ENCODE assay signal across 21 cellular contexts in genomic region chr9:27520986-27521385, GRCh38. TPM values are rescaled to one million over a fixed set of nuclear protein-coding genes. Genes with fewer than 3 reads are reported as not detected.
"Had no signal": no experiment of that assay in that cellular context is flagged by ENCODE, and none has a peak within 500 bp of the region (broad histone marks: within the 10 kb centered on the region; RNA-seq: fewer than 3 reads in every experiment).

No MANE protein-coding gene starts in this region.

- H3K9me3 Mint-ChIP-seq: IgD-negative memory B cell had no signal

- H3K4me3 ChIP-seq: MG63 had no signal

- H3K27me3 Mint-ChIP-seq: IgD-negative memory B cell had no signal

- H3K9me3 ChIP-seq: MG63 had no signal

- H3K36me3 Mint-ChIP-seq: IgD-negative memory B cell had no signal

- H3K36me3 ChIP-seq: MG63 had no signal

- H3K27me3 ChIP-seq: MG63 had no signal

- DNase-seq: KBM-7, MG63, NCI-H1092 treated with DMSO at 0.1 percent for 48 hours, NCI-H1436, NCI-H187, NCI-H2029, NCI-H2081 treated with DMSO at 0.1 percent for 48 hours, NCI-H2171, NCI-H226, NCI-H446, NCI-H510A, NCI-H524 treated with DMSO at 0.1 percent for 48 hours, NCI-H69, NCI-H774, RPMI8226, SHP77 had no signal

- H3K4me3 Mint-ChIP-seq: IgD-negative memory B cell had no signal

- H3K27ac ChIP-seq: HL-60 had no signal

- H3K27ac Mint-ChIP-seq: IgD-negative memory B cell had no signal

RNA-seq across cellular contexts. Expression of gene IFNK, which starts 3.1 kb away (rescaled TPM):
- total RNA-seq: LHCN-M2; SK-MEL-5; T-helper 1 cell treated with Interleukin-12 subunit alpha and Interleukin-12 subunit beta and Interleukin-4 antibody, amounts not matched to agents 30 ng/mL and 1 ng/mL, for 36 hours had no signal
- polyA plus RNA-seq: IgD-negative memory B cell had no signal

RNA-seq across cellular contexts. Expression of gene MOB3B, which starts 8.6 kb away (rescaled TPM):
- total RNA-seq: SK-MEL-5 had no signal

RNA-seq across cellular contexts. Expression of gene C9orf72, which starts 52.3 kb away (rescaled TPM):
- total RNA-seq: SK-MEL-5 had no signal
